Comparison of ENCODE assay signal across 8 cellular contexts in genomic region chr15:74397239-74398068, GRCh38. TPM values are rescaled to one million over a fixed set of nuclear protein-coding genes. Genes with fewer than 3 reads are reported as not detected.
DNase-seq lines count a peak whose midpoint lies in the region; ATAC-seq, FAIRE-seq and TF ChIP-seq lines count a peak whose summit lies in the region.
"Had no signal": no experiment of that assay in that cellular context is flagged by ENCODE, and none has a peak within 500 bp of the region (broad histone marks: within the 10 kb centered on the region; RNA-seq: fewer than 3 reads in every experiment).

No MANE protein-coding gene starts in this region.

- TF ChIP-seq CTCF in Peyer's patch (IDR thresholded peaks at IDR 0.05): no peak
- TF ChIP-seq CTCF in colonic mucosa (IDR thresholded peaks at IDR 0.05): no peak
- no peak for TF ChIP-seq CTCF in GM13977 (IDR thresholded peaks at IDR 0.05; ENCODE audit: extremely low read depth, insufficient read depth, missing control alignments)

- no peaks in the 10 kb centered on the region for H3K36me3 Mint-ChIP-seq in naive B cell

- H3K4me1 ChIP-seq in Peyer's patch: peaks cover 0 to 46% (median 26%) of the 10 kb centered on the region in 4 donors
- no peaks in the 10 kb centered on the region for H3K4me1 ChIP-seq in colonic mucosa

- in situ Hi-C loops in GM13977 (cut with MboI; ENCODE audit: low pct_unique_long_range_greater_than_20kb, low sequenced_read_pairs, unreplicated experiment): no loop called here

- H3K9me3 Mint-ChIP-seq in naive B cell: no peaks in the 10 kb centered on the region

- peaks cover 86 to 94% (median 93%) of the 10 kb centered on the region in 3 donors for H3K4me1 Mint-ChIP-seq in naive B cell

- intact Hi-C loops in colonic mucosa (cut with DNase I): no loop called here

- H3K27me3 ChIP-seq in Peyer's patch: no peaks in the 10 kb centered on the region
- H3K27me3 ChIP-seq in colonic mucosa: no peaks in the 10 kb centered on the region

- no peaks in the 10 kb centered on the region for H3K27me3 Mint-ChIP-seq in naive B cell

- TF ChIP-seq POLR2A in GM12891 (IDR thresholded peaks at IDR 0.05; ENCODE audit: low read depth, low read length) (no peak; the same call in 1 of the 2 replicates), Peyer's patch (IDR thresholded peaks at IDR 0.05) (no peak)

- H3K27ac ChIP-seq in Peyer's patch (peak overlapping the region in 3 of 4 donors; percentile 22 to 83 (median 80)), colonic mucosa (no peak overlapping the region)

- peak overlapping the region; percentile 96 to 100 (median 100) for H3K27ac Mint-ChIP-seq in naive B cell

- H3K4me3 ChIP-seq in Peyer's patch (no peak overlapping the region), colonic mucosa (no peak overlapping the region)

- ATAC-seq in GM21786 (IDR thresholded peaks at IDR 0.05; ENCODE audit: unreplicated experiment): peak; percentile 33
- peak; percentile 49 to 52 for ATAC-seq in naive B cell (ENCODE audit: low read depth in 2 of 2)
- no peak for ATAC-seq in GM18909 (IDR thresholded peaks at IDR 0.05; ENCODE audit: poor library complexity, unreplicated experiment)

- no peak for FAIRE-seq in GM12891 (lab: Jason Lieb, UNC)

- no peaks in the 10 kb centered on the region for H3K9me3 ChIP-seq in Peyer's patch
- no peaks in the 10 kb centered on the region for H3K9me3 ChIP-seq in colonic mucosa

- H3K4me3 Mint-ChIP-seq in naive B cell: peak overlapping the region; percentile 34 to 87 (median 82)

- H3K36me3 ChIP-seq in Peyer's patch: no peaks in the 10 kb centered on the region
- H3K36me3 ChIP-seq in colonic mucosa: no peaks in the 10 kb centered on the region

- DNase-seq in GM12891 (ENCODE audit: insufficient read length, low spot score) (no peak), Peyer's patch (peak in 2 of 3 donors; percentile 82 to 85), naive B cell (peak; percentile 83), colonic mucosa (no peak), GM13977 (ENCODE audit: low spot score) (no peak)
- DNase-seq: NCI-H2081 treated with DMSO at 0.1 percent for 48 hours had no signal

- no peak overlapping the region for H3K9ac ChIP-seq in colonic mucosa (ENCODE audit: low read depth in 2 of 2, low read length in 2 of 2)

TF ChIP-seq in GM12891, 5 proteins besides CTCF, POLR2A, EP300 and RAD21:
- peak; percentile 91 for TF ChIP-seq SPI1 (IDR thresholded peaks at IDR 0.05; ENCODE audit: low read depth, low read length)
- peak; percentile 57 for TF ChIP-seq PAX5 (IDR thresholded peaks at IDR 0.05; ENCODE audit: insufficient read depth, low read length, severe bottlenecking)
- TF ChIP-seq TAF1 (IDR thresholded peaks at IDR 0.05; ENCODE audit: low read depth, low read length): no peak
- TF ChIP-seq POU2F2 (IDR thresholded peaks at IDR 0.05; ENCODE audit: low read depth, low read length): peak; percentile 61; the same call in 1 of the 2 replicates
- TF ChIP-seq POLR2AphosphoS5 (IDR thresholded peaks at IDR 0.05; ENCODE audit: low read depth, low read length): no peak; the same call in 1 of the 2 replicates

RNA-seq across cellular contexts. Expression of gene CYP11A1, which starts 30.0 kb away (rescaled TPM):
- polyA plus RNA-seq in GM12891 (2012; ENCODE audit: low read depth, missing spikeins): 0.54 TPM
- total RNA-seq in Peyer's patch (1 to 10 TPM in 3 of 4 donors, under 1 TPM in 1; 0.88 to 6.6 (median 3.3) TPM), colonic mucosa (1 to 10 TPM in 1 of 2 donors, not detected in 1; 1.3 TPM)
- not detected for polyA plus RNA-seq in naive B cell (ENCODE audit: low read depth in 6 of 6)

RNA-seq across cellular contexts. Expression of gene SEMA7A, which starts 36.3 kb away (rescaled TPM):
- polyA plus RNA-seq in GM12891 (2012; ENCODE audit: low read depth, missing spikeins): 51.0 TPM
- total RNA-seq in Peyer's patch (10 to 100 TPM in 1 of 4 donors, 1 to 10 TPM in 3; 1.5 to 42.9 (median 1.6) TPM), colonic mucosa (1 to 10 TPM; 1.8 to 2.0 TPM)
- polyA plus RNA-seq in naive B cell (ENCODE audit: low read depth in 6 of 6): 1 to 10 TPM in 2 of 6 donors, under 1 TPM in 3, not detected in 1; 0.10 to 1.5 (median 0.62) TPM

Comparison
In these comparisons a context has a peak if more than half of its experiments do, and no peak if none do; other contexts are left out.
1. DNase-seq: peak in Peyer's patch (2 of 3) and naive B cell (single experiment); none in GM12891 (single experiment), colonic mucosa (single experiment) and GM13977 (single experiment).